In genomic region chr3:124078978-124079911, GRCh38 we compare ENCODE assay signal across 8 cellular contexts. TPM values are rescaled to one million over a fixed set of nuclear protein-coding genes. Genes with fewer than 3 reads are reported as not detected.
DNase-seq lines count a peak whose midpoint lies in the region; ATAC-seq and TF ChIP-seq lines count a peak whose summit lies in the region.

No MANE protein-coding gene starts in this region.

- H3K36me3 Mint-ChIP-seq in CD4-positive, CD25-positive, alpha-beta regulatory T cell = no peaks in the 10 kb centered on the region
- H3K36me3 Mint-ChIP-seq in GM23338 (ENCODE audit: low read depth) = no peaks in the 10 kb centered on the region

- no peaks in the 10 kb centered on the region for H3K4me1 ChIP-seq in CD4-positive, CD25-positive, alpha-beta regulatory T cell (ENCODE audit: control insufficient read depth, insufficient read depth, low read length, poor library complexity, severe bottlenecking)
- H3K4me1 ChIP-seq in GM23338 (ENCODE audit: insufficient read depth) = no peaks in the 10 kb centered on the region

- H3K9me3 ChIP-seq in CD4-positive, CD25-positive, alpha-beta regulatory T cell (ENCODE audit: control insufficient read depth in 2 of 2, low read length in 2 of 2) = no peaks in the 10 kb centered on the region

- no peak overlapping the region for H3K4me3 ChIP-seq in CD4-positive, CD25-positive, alpha-beta regulatory T cell (ENCODE audit: low read depth, low read length)
- H3K4me3 ChIP-seq in GM23338 (no peak overlapping the region), choroid plexus epithelial cell (ENCODE audit: low read depth, low read length) (no peak overlapping the region)

- H3K79me2 ChIP-seq in GM23338 (replicated peaks; ENCODE audit: insufficient read depth) = no peaks in the 10 kb centered on the region

- no peaks in the 10 kb centered on the region for H3K4me1 Mint-ChIP-seq in CD4-positive, CD25-positive, alpha-beta regulatory T cell
- H3K4me1 Mint-ChIP-seq in GM23338 = peaks cover 14% of the 10 kb centered on the region

- H3K27me3 ChIP-seq in CD4-positive, CD25-positive, alpha-beta regulatory T cell (ENCODE audit: control insufficient read depth, insufficient read depth, low read length) = peaks cover 2% of the 10 kb centered on the region
- H3K27me3 ChIP-seq in GM23338 (ENCODE audit: insufficient read depth) = no peaks in the 10 kb centered on the region

- no peak overlapping the region for H3K4me3 Mint-ChIP-seq in CD4-positive, CD25-positive, alpha-beta regulatory T cell
- no peak overlapping the region for H3K4me3 Mint-ChIP-seq in GM23338

- no peak overlapping the region for H2AFZ ChIP-seq in GM23338

- no peak overlapping the region for H3K27ac ChIP-seq in CD4-positive, CD25-positive, alpha-beta regulatory T cell (ENCODE audit: insufficient read depth, low read length, poor library complexity, severe bottlenecking)
- no peak overlapping the region for H3K27ac ChIP-seq in GM23338 (ENCODE audit: low read depth)

- H3K4me2 ChIP-seq in GM23338 = no peak overlapping the region

- TF ChIP-seq CTCF in GM23338 (conservative IDR thresholded peaks at IDR 0.05; ENCODE audit: low read depth in 2 of 2) (peak; percentile 81 to 93), choroid plexus epithelial cell (conservative IDR thresholded peaks at IDR 0.05; ENCODE audit: low read depth, low read length) (peak; percentile 78)

- DNase-seq in CD4-positive, CD25-positive, alpha-beta regulatory T cell = peak in 2 of 3 donors; percentile 4 to 40
- DNase-seq in GM23338 (ENCODE audit: low spot score) = peak; percentile 79
- DNase-seq in NCI-H526 (lab: John Stamatoyannopoulos, UW) = peak; percentile 33 to 72
- peak; percentile 65 for DNase-seq in choroid plexus epithelial cell (ENCODE audit: low read depth)
- peak; percentile 66 for DNase-seq in medulla oblongata (ENCODE audit: extremely low spot score)

- peaks cover 3% of the 10 kb centered on the region; the same call in 1 of the 2 replicates for H3K9me2 ChIP-seq in GM23338 (ENCODE audit: insufficient read depth)

- no peak for ATAC-seq in CD4-positive, CD25-positive, alpha-beta regulatory T cell (ENCODE audit: low read depth in 2 of 2)
- ATAC-seq in GM23338 = peak; percentile 63
- no peak for ATAC-seq in GM21447 (IDR thresholded peaks at IDR 0.05; ENCODE audit: unreplicated experiment)
- ATAC-seq in HG03159 (IDR thresholded peaks at IDR 0.05; ENCODE audit: unreplicated experiment) = no peak
- ATAC-seq in HG02642 (IDR thresholded peaks at IDR 0.05; ENCODE audit: poor library complexity, unreplicated experiment) = no peak

- no peak overlapping the region for H3K27ac Mint-ChIP-seq in CD4-positive, CD25-positive, alpha-beta regulatory T cell
- H3K27ac Mint-ChIP-seq in GM23338 = no peak overlapping the region

- H3K36me3 ChIP-seq in CD4-positive, CD25-positive, alpha-beta regulatory T cell (ENCODE audit: control insufficient read depth, insufficient read depth, low read length) = no peaks in the 10 kb centered on the region
- H3K36me3 ChIP-seq in GM23338 (ENCODE audit: insufficient read depth) = no peaks in the 10 kb centered on the region

- H3F3A ChIP-seq in GM23338 (replicated peaks; ENCODE audit: low read depth) = no peaks in the 10 kb centered on the region

- peaks cover 0 to under 1% (median 0%) of the 10 kb centered on the region in 7 donors for H3K9me3 Mint-ChIP-seq in CD4-positive, CD25-positive, alpha-beta regulatory T cell
- no peaks in the 10 kb centered on the region for H3K9me3 Mint-ChIP-seq in GM23338

- peaks cover 4% of the 10 kb centered on the region for H3K27me3 Mint-ChIP-seq in CD4-positive, CD25-positive, alpha-beta regulatory T cell
- no peaks in the 10 kb centered on the region for H3K27me3 Mint-ChIP-seq in GM23338 (ENCODE audit: insufficient read depth, low read depth, poor library complexity)

- no peaks in the 10 kb centered on the region for H4K20me1 ChIP-seq in GM23338 (replicated peaks; ENCODE audit: insufficient read depth)

TF ChIP-seq in GM23338, 12 proteins besides CTCF, POLR2A, EP300 and RAD21 (continues in another document):
- TF ChIP-seq STAT1 (IDR thresholded peaks at IDR 0.05; ENCODE audit: unreplicated experiment) = no peak
- TF ChIP-seq NANOG (IDR thresholded peaks at IDR 0.05; ENCODE audit: borderline replicate concordance) = no peak
- no peak for TF ChIP-seq CREB1 (CRISPR knock-in tag; IDR thresholded peaks at IDR 0.05; ENCODE audit: low read depth)
- no peak for TF ChIP-seq JUNB (IDR thresholded peaks at IDR 0.05; ENCODE audit: unreplicated experiment)
- no peak for TF ChIP-seq ZNF331 (CRISPR knock-in tag; IDR thresholded peaks at IDR 0.05; ENCODE audit: low read depth)
- no peak for TF ChIP-seq EZH2phosphoT487 (IDR thresholded peaks at IDR 0.05; ENCODE audit: unreplicated experiment)
- no peak for TF ChIP-seq REST (IDR thresholded peaks at IDR 0.05; ENCODE audit: unreplicated experiment)
- TF ChIP-seq ZNF114 (CRISPR knock-in tag; IDR thresholded peaks at IDR 0.05) = no peak

RNA-seq across cellular contexts. Expression of gene KALRN, which starts 46.1 kb away (rescaled TPM):
- 12.3 TPM for total RNA-seq in CD4-positive, CD25-positive, alpha-beta regulatory T cell
- 10 to 100 TPM in 3 of 4 donors, 1 to 10 TPM in 1; 5.2 to 15.5 (median 11.3) TPM for polyA plus RNA-seq in CD4-positive, CD25-positive, alpha-beta regulatory T cell
- 12.0 and 13.6 TPM in 2 replicates for total RNA-seq in GM23338 (2014; rRNA removed; shearing (Covaris generic))
- 2.4 and 4.2 TPM in 2 replicates for polyA plus RNA-seq in GM23338 (2016; fragmentation: Nextera tagmentation; extraction: Ambion mirVana)

Comparison
In these comparisons a context has a peak if more than half of its experiments do, and no peak if none do; other contexts are left out.
1. DNase-seq: peak in every context shown above with its lines; median percentile 79 in GM23338; 66 in medulla oblongata; 65 in choroid plexus epithelial cell; 52 in NCI-H526; 22 in CD4-positive, CD25-positive, alpha-beta regulatory T cell.